Comparison of ENCODE assay signal across 8 cellular contexts in genomic region chr1:31932491-31933316, GRCh38. TPM values are rescaled to one million over a fixed set of nuclear protein-coding genes. Genes with fewer than 3 reads are reported as not detected.
DNase-seq lines count a peak whose midpoint lies in the region; ATAC-seq and TF ChIP-seq lines count a peak whose summit lies in the region.

No MANE protein-coding gene starts in this region.

- TF ChIP-seq CTCF in activated CD8-positive, alpha-beta T cell treated with anti-CD3 and anti-CD28 coated beads for 36 hours (IDR thresholded peaks at IDR 0.05), result no peak
- TF ChIP-seq CTCF in liver (IDR thresholded peaks at IDR 0.05; ENCODE audit: low read depth, low read length, missing input control), result no peak

- H3K4me1 Mint-ChIP-seq in stimulated activated naive CD8-positive, alpha-beta T cell treated with anti-CD3 and anti-CD28 coated beads, Interleukin-15, Interleukin-2, amounts not matched to agents 100 ng/mL and 50 ng/mL, for 24 hours (ENCODE audit: low read depth), result peaks cover 90% of the 10 kb centered on the region
- H3K4me1 Mint-ChIP-seq in activated CD8-positive, alpha-beta T cell treated with anti-CD3 and anti-CD28 coated beads for 36 hours (ENCODE audit: low read depth), result peaks cover 66% of the 10 kb centered on the region

- no peaks in the 10 kb centered on the region for H3K9me3 ChIP-seq in liver (ENCODE audit: control insufficient read depth in 4 of 4, low read length in 3 of 4)

- peak overlapping the region; percentile 95 for H3K4me3 Mint-ChIP-seq in stimulated activated naive CD8-positive, alpha-beta T cell treated with anti-CD3 and anti-CD28 coated beads, Interleukin-15, Interleukin-2, amounts not matched to agents 100 ng/mL and 50 ng/mL, for 24 hours
- peak overlapping the region; percentile 89 for H3K4me3 Mint-ChIP-seq in activated CD8-positive, alpha-beta T cell treated with anti-CD3 and anti-CD28 coated beads for 36 hours

- no peak for ATAC-seq in stimulated activated naive CD8-positive, alpha-beta T cell treated with anti-CD3 and anti-CD28 coated beads, Interleukin-15, Interleukin-2, amounts not matched to agents 100 U/mL and 50 U/mL, for 24 hours
- peak; percentile 19 for ATAC-seq in activated CD8-positive, alpha-beta T cell treated with anti-CD3 and anti-CD28 coated beads for 36 hours
- ATAC-seq in GM18520 (IDR thresholded peaks at IDR 0.05; ENCODE audit: unreplicated experiment) (no peak), HG03439 (IDR thresholded peaks at IDR 0.05; ENCODE audit: unreplicated experiment) (no peak), GM21825 (IDR thresholded peaks at IDR 0.05; ENCODE audit: unreplicated experiment) (no peak)

- H3K4me1 ChIP-seq in liver (ENCODE audit: control insufficient read depth in 4 of 4, insufficient read depth in 4 of 4, low read length in 3 of 4), result peaks cover 12 to 61% (median 51%) of the 10 kb centered on the region in 4 donors

- H3K36me3 ChIP-seq in liver (ENCODE audit: control insufficient read depth in 4 of 4, insufficient read depth in 3 of 4, low read depth in 1 of 4, low read length in 3 of 4), result no peaks in the 10 kb centered on the region

- H3K27me3 Mint-ChIP-seq in stimulated activated naive CD8-positive, alpha-beta T cell treated with anti-CD3 and anti-CD28 coated beads, Interleukin-15, Interleukin-2, amounts not matched to agents 100 ng/mL and 50 ng/mL, for 24 hours, result no peaks in the 10 kb centered on the region
- H3K27me3 Mint-ChIP-seq in activated CD8-positive, alpha-beta T cell treated with anti-CD3 and anti-CD28 coated beads for 36 hours, result no peaks in the 10 kb centered on the region

- in situ Hi-C loops in G401 (cut with HindIII; ENCODE audit: low sequenced_read_pairs), result no loop called here

- TF ChIP-seq RAD21 in liver (IDR thresholded peaks at IDR 0.05), result no peak

- no peaks in the 10 kb centered on the region for H3K27me3 ChIP-seq in liver (ENCODE audit: control insufficient read depth in 4 of 4, insufficient read depth in 4 of 4, low read length in 3 of 4)

- no peak overlapping the region for H3K9ac ChIP-seq in liver (ENCODE audit: low read depth in 1 of 2, low read length in 2 of 2)

- WGBS in liver, result 58% methylated on average over 6 of the region's 6 CpGs

- intact Hi-C loops in activated CD8-positive, alpha-beta T cell treated with anti-CD3 and anti-CD28 coated beads for 36 hours (cut with micrococcal nuclease), result loop anchor here (5.0 kb wide), 1 partner anchor 45 kb away; no protein-coding TSS in a partner anchor

- H3K36me3 Mint-ChIP-seq in stimulated activated naive CD8-positive, alpha-beta T cell treated with anti-CD3 and anti-CD28 coated beads, Interleukin-15, Interleukin-2, amounts not matched to agents 100 ng/mL and 50 ng/mL, for 24 hours (ENCODE audit: low read depth), result peaks cover 63% of the 10 kb centered on the region
- peaks cover 61% of the 10 kb centered on the region for H3K36me3 Mint-ChIP-seq in activated CD8-positive, alpha-beta T cell treated with anti-CD3 and anti-CD28 coated beads for 36 hours (ENCODE audit: low read depth)

- no peak overlapping the region for H3K4me3 ChIP-seq in liver (ENCODE audit: low read depth in 1 of 3, low read length in 3 of 3)

- H3K27ac ChIP-seq in liver (ENCODE audit: low read depth in 1 of 2, low read length in 2 of 2), result peak overlapping the region; percentile 1 to 53

- POLR2A ChIA-PET in activated CD8-positive, alpha-beta T cell treated with anti-CD3 and anti-CD28 coated beads for 36 hours (lab: Charles Lee), result interaction anchor here (0.6 to 1.6 kb wide), 8 partner anchors 9 to 117 kb away, joined by 3 to 6 read pairs (median 4); partner anchors contain the start of gene SPOCD1

- H3K27ac Mint-ChIP-seq in stimulated activated naive CD8-positive, alpha-beta T cell treated with anti-CD3 and anti-CD28 coated beads, Interleukin-15, Interleukin-2, amounts not matched to agents 100 ng/mL and 50 ng/mL, for 24 hours, result peak overlapping the region; percentile 95
- peak overlapping the region; percentile 98 for H3K27ac Mint-ChIP-seq in activated CD8-positive, alpha-beta T cell treated with anti-CD3 and anti-CD28 coated beads for 36 hours

- DNase-seq in stimulated activated naive CD8-positive, alpha-beta T cell treated with anti-CD3 and anti-CD28 coated beads, Interleukin-15, Interleukin-2, amounts not matched to agents 100 U/mL and 50 U/mL, for 24 hours, result no peak
- DNase-seq in activated CD8-positive, alpha-beta T cell treated with anti-CD3 and anti-CD28 coated beads for 36 hours, result no peak
- DNase-seq in G401 (ENCODE audit: low spot score), result no peak

- CTCF ChIA-PET in activated CD8-positive, alpha-beta T cell treated with anti-CD3 and anti-CD28 coated beads for 36 hours (lab: Charles Lee), result interaction anchor here (0.8 to 4.0 kb wide), 4 partner anchors 11 to 31 kb away, joined by 3 to 30 read pairs (median 4); no protein-coding TSS in a partner anchor

- H3K9me3 Mint-ChIP-seq in stimulated activated naive CD8-positive, alpha-beta T cell treated with anti-CD3 and anti-CD28 coated beads, Interleukin-15, Interleukin-2, amounts not matched to agents 100 ng/mL and 50 ng/mL, for 24 hours, result no peaks in the 10 kb centered on the region
- no peaks in the 10 kb centered on the region for H3K9me3 Mint-ChIP-seq in activated CD8-positive, alpha-beta T cell treated with anti-CD3 and anti-CD28 coated beads for 36 hours

TF ChIP-seq in liver, 16 proteins besides CTCF, POLR2A, EP300 and RAD21:
- TF ChIP-seq SP1 (IDR thresholded peaks at IDR 0.05) (no peak), NR2F2 (IDR thresholded peaks at IDR 0.05) (no peak), ATF3 (IDR thresholded peaks at IDR 0.05) (no peak), JUND (IDR thresholded peaks at IDR 0.05) (no peak), FOXA2 (IDR thresholded peaks at IDR 0.05) (no peak)
TF ChIP-seq in liver: peak in this region for 0.

RNA-seq across cellular contexts. Expression of gene PTP4A2, which starts 5.5 kb away (rescaled TPM):
- 100 to 1,000 TPM; 273 to 296 TPM for total RNA-seq in activated CD8-positive, alpha-beta T cell treated with anti-CD3 and anti-CD28 coated beads for 36 hours
- total RNA-seq in liver, result 10 to 100 TPM; 74.4 to 98.1 TPM
- 10 to 100 TPM; 47.7 to 69.3 TPM for polyA plus RNA-seq in liver
- 280 and 436 TPM in 2 replicates for total RNA-seq in G401 (2014; rRNA removed; shearing (Covaris generic))
